ENCODE assay signal across 8 cellular contexts in genomic region chr20:2872304-2873009, GRCh38. TPM values are rescaled to one million over a fixed set of nuclear protein-coding genes. Genes with fewer than 3 reads are reported as not detected.
A peak's percentile ranks its signal among the peaks of the same experiment; 100 is the strongest.
DNase-seq lines count a peak whose midpoint lies in the region; ATAC-seq and TF ChIP-seq lines count a peak whose summit lies in the region.

No MANE protein-coding gene starts in this region.

- 0 to 20% methylated on average over 1 to 2 of the region's 62 CpGs for WGBS in gastroesophageal sphincter (ENCODE audit: low coverage in 1 of 2), 2 donors

- DNase-seq in SIG-M5 treated with dmso at 0.1 percent for 504 hours (lab: John Stamatoyannopoulos, UW; ENCODE audit: unreplicated experiment) (peak; percentile 52), SIG-M5 (lab: John Stamatoyannopoulos, UW) (no peak), RKO (ENCODE audit: low spot score) (peak; percentile 71), activated gamma-delta T cell treated with Interleukin-2 at 50 U/mL for 16 hours (peak; percentile 70), omental fat pad (ENCODE audit: low spot score) (no peak), thoracic aorta (ENCODE audit: low spot score) (peak; percentile 14)

- H3K27me3 ChIP-seq in gastroesophageal sphincter (peaks cover 10% of the 10 kb centered on the region), thoracic aorta (replicated peaks; ENCODE audit: insufficient read depth) (no peaks in the 10 kb centered on the region)

- peaks cover 0 to 61% (median 29%) of the 10 kb centered on the region in 3 donors for H3K4me1 ChIP-seq in gastroesophageal sphincter
- H3K4me1 ChIP-seq in thoracic aorta (ENCODE audit: control insufficient read depth in 1 of 2, low read depth in 2 of 2): peaks cover 11 to 40% of the 10 kb centered on the region in 2 donors

- H3K36me3 ChIP-seq in gastroesophageal sphincter (no peaks in the 10 kb centered on the region), thoracic aorta (no peaks in the 10 kb centered on the region)

- H3K9me3 ChIP-seq in gastroesophageal sphincter: no peaks in the 10 kb centered on the region
- no peaks in the 10 kb centered on the region for H3K9me3 ChIP-seq in thoracic aorta

- TF ChIP-seq POLR2A in gastroesophageal sphincter (IDR thresholded peaks at IDR 0.05): peak in 1 of 2 donors; percentile 8

- H3K4me3 ChIP-seq in gastroesophageal sphincter: peak overlapping the region; percentile 83 to 96
- H3K4me3 ChIP-seq in thoracic aorta: peak overlapping the region; percentile 98

- peak; percentile 8 for ATAC-seq in HG03521 (IDR thresholded peaks at IDR 0.05; ENCODE audit: unreplicated experiment)
- ATAC-seq in gastroesophageal sphincter: peak; percentile 33
- ATAC-seq in omental fat pad (ENCODE audit: low FRiP score): peak; percentile 35
- ATAC-seq in thoracic aorta (ENCODE audit: insufficient number of reproducible peaks, low FRiP score, low read depth): no peak

- no peak for TF ChIP-seq EP300 in gastroesophageal sphincter (IDR thresholded peaks at IDR 0.05)

- peak in 1 of 4 experiments; percentile 50 for TF ChIP-seq CTCF in gastroesophageal sphincter (IDR thresholded peaks at IDR 0.05)
- TF ChIP-seq CTCF in omental fat pad (IDR thresholded peaks at IDR 0.05): no peak
- no peak for TF ChIP-seq CTCF in thoracic aorta (IDR thresholded peaks at IDR 0.05)

- H3K27ac ChIP-seq in gastroesophageal sphincter (peak overlapping the region in 3 of 4 donors; percentile 86 to 92 (median 87)), thoracic aorta (no peak overlapping the region)

RNA-seq across cellular contexts. Expression of gene PTPRA, which starts 0.8 kb away (rescaled TPM):
- total RNA-seq in gastroesophageal sphincter: 10 to 100 TPM; 54.1 to 85.4 (median 67.0) TPM
- 10 to 100 TPM; 55.0 to 78.0 (median 68.2) TPM for total RNA-seq in omental fat pad
- 10 to 100 TPM; 36.7 to 42.7 TPM for total RNA-seq in thoracic aorta

RNA-seq across cellular contexts. Expression of gene VPS16, which starts 31.9 kb away (rescaled TPM):
- total RNA-seq in gastroesophageal sphincter (10 to 100 TPM; 22.1 to 44.0 (median 30.7) TPM), omental fat pad (10 to 100 TPM; 24.0 to 34.0 (median 27.7) TPM), thoracic aorta (10 to 100 TPM; 21.8 to 24.2 TPM)

RNA-seq across cellular contexts. Expression of gene PCED1A, which starts 32.0 kb away (rescaled TPM):
- total RNA-seq in gastroesophageal sphincter (10 to 100 TPM; 13.8 to 23.2 (median 16.7) TPM), omental fat pad (10 to 100 TPM; 21.5 to 46.7 (median 33.3) TPM), thoracic aorta (10 to 100 TPM; 40.6 to 44.3 TPM)

RNA-seq across cellular contexts. Expression of gene TMEM239, which starts 56.3 kb away (rescaled TPM):
- total RNA-seq in gastroesophageal sphincter (under 1 TPM in 1 of 4 donors, not detected in 3; 0.15 TPM), omental fat pad (not detected), thoracic aorta (not detected)

RNA-seq across cellular contexts. Expression of gene C20orf141, which starts 57.7 kb away (rescaled TPM):
- total RNA-seq in gastroesophageal sphincter: not detected
- 1 to 10 TPM in 2 of 4 donors, not detected in 2; 1.2 to 1.4 TPM for total RNA-seq in omental fat pad
- total RNA-seq in thoracic aorta: not detected

Comparison
In these comparisons a context has a peak if more than half of its experiments do, and no peak if none do; other contexts are left out.
1. DNase-seq: peak in SIG-M5 treated with dmso at 0.1 percent for 504 hours (single experiment), RKO (single experiment), activated gamma-delta T cell treated with Interleukin-2 at 50 U/mL for 16 hours (single experiment) and thoracic aorta (single experiment); none in SIG-M5 (single experiment) and omental fat pad (single experiment).
2. H3K27ac ChIP-seq: peak in gastroesophageal sphincter (3 of 4); none in thoracic aorta (0 of 2).